Comparison of ENCODE assay signal across 16 cellular contexts in genomic region chr7:37112882-37113281, GRCh38.
"Had no signal": no experiment of that assay in that cellular context is flagged by ENCODE, and none has a peak within 500 bp of the region (broad histone marks: within the 10 kb centered on the region; RNA-seq: fewer than 3 reads in every experiment).

No MANE protein-coding gene starts in this region.

- H3K9me3 Mint-ChIP-seq: activated naive CD8-positive, alpha-beta T cell treated with anti-CD3 and anti-CD28 coated beads for 36 hours; T-helper 2 cell treated with Interferon-gamma antibody and Interleukin-4, amounts not matched to agents 5 μg/mL and 100 μg/mL, for 36 hours had no signal

- DNase-seq: activated CD4-positive, alpha-beta T cell treated with anti-CD3 and anti-CD28 coated beads, Interleukin-2, amount 50 U/mL, for 48 hours; activated gamma-delta T cell treated with Interleukin-2 at 50 U/mL for 16 hours; activated naive CD8-positive, alpha-beta T cell treated with anti-CD3 and anti-CD28 coated beads for 36 hours; anterior cingulate cortex; effector memory CD4-positive, alpha-beta T cell; head of caudate nucleus; mesendoderm; right cardiac atrium; small intestine; stimulated activated CD4-positive, alpha-beta T cell treated with anti-CD3 and anti-CD28 coated beads, Interleukin-4, amount 100 ng/mL, for 4 hours; stimulated activated CD8-positive, alpha-beta memory T cell treated with anti-CD3 and anti-CD28 coated beads, Interleukin-4, amount 100 ng/mL, for 48 hours; stimulated activated naive CD8-positive, alpha-beta T cell treated with anti-CD3 and anti-CD28 coated beads, Interleukin-15, amount 100 ng/mL, for 72 hours had no signal

- H3K27ac Mint-ChIP-seq: activated naive CD8-positive, alpha-beta T cell treated with anti-CD3 and anti-CD28 coated beads for 36 hours; dendritic cell treated with granulocyte-macrophage colony-stimulating factor and Interleukin-4, amounts not matched to agents 40 ng/mL and 50 ng/mL, for 4 days; stimulated activated naive CD8-positive, alpha-beta T cell treated with anti-CD3 and anti-CD28 coated beads, Interleukin-15, amount 100 ng/mL, for 72 hours; T-helper 2 cell treated with Interferon-gamma antibody and Interleukin-4, amounts not matched to agents 5 μg/mL and 100 μg/mL, for 36 hours; type B pancreatic cell had no signal

- ATAC-seq: right cardiac atrium; stimulated activated naive CD8-positive, alpha-beta T cell treated with anti-CD3 and anti-CD28 coated beads, Interleukin-15, amount 100 ng/mL, for 72 hours had no signal

- H3K4me3 Mint-ChIP-seq: activated naive CD8-positive, alpha-beta T cell treated with anti-CD3 and anti-CD28 coated beads for 36 hours; dendritic cell treated with granulocyte-macrophage colony-stimulating factor and Interleukin-4, amounts not matched to agents 40 ng/mL and 50 ng/mL, for 4 days; stimulated activated naive CD8-positive, alpha-beta T cell treated with anti-CD3 and anti-CD28 coated beads, Interleukin-15, amount 100 ng/mL, for 72 hours; T-helper 2 cell treated with Interferon-gamma antibody and Interleukin-4, amounts not matched to agents 5 μg/mL and 100 μg/mL, for 36 hours; type B pancreatic cell had no signal

- H3K36me3 Mint-ChIP-seq: type B pancreatic cell had no signal

- H3K27me3 Mint-ChIP-seq: activated naive CD8-positive, alpha-beta T cell treated with anti-CD3 and anti-CD28 coated beads for 36 hours; dendritic cell treated with granulocyte-macrophage colony-stimulating factor and Interleukin-4, amounts not matched to agents 40 ng/mL and 50 ng/mL, for 4 days; stimulated activated naive CD8-positive, alpha-beta T cell treated with anti-CD3 and anti-CD28 coated beads, Interleukin-15, amount 100 ng/mL, for 72 hours; type B pancreatic cell had no signal

- H3K4me3 ChIP-seq: prostate gland had no signal
